In genomic region chr18:12839057-12839525, GRCh38 we compare ENCODE assay signal across 8 cellular contexts.
DNase-seq lines count a peak whose midpoint lies in the region; ATAC-seq and TF ChIP-seq lines count a peak whose summit lies in the region.

No MANE protein-coding gene starts in this region.

- H3K27ac ChIP-seq in effector memory CD4-positive, alpha-beta T cell (ENCODE audit: insufficient read depth, low read length, poor library complexity, severe bottlenecking): peak overlapping the region; percentile 35

- DNase-seq in NB4 (ENCODE audit: low read depth) (peak; percentile 60), NCI-H1417 (lab: John Stamatoyannopoulos, UW) (no peak), iPS-NIHi11 (ENCODE audit: low spot score) (no peak), NCI-H146 treated with DMSO at 0.1 percent for 48 hours (lab: John Stamatoyannopoulos, UW; ENCODE audit: unreplicated experiment) (no peak)
- DNase-seq in effector memory CD4-positive, alpha-beta T cell: no peak
- DNase-seq in stimulated activated naive CD8-positive, alpha-beta T cell treated with anti-CD3 and anti-CD28 coated beads, Interleukin-15, Interleukin-2, amounts not matched to agents 100 U/mL and 50 U/mL, for 24 hours: no peak

- peak overlapping the region; percentile 23 for H3K4me3 ChIP-seq in NB4 (ENCODE audit: low read depth, low read length)
- no peak overlapping the region for H3K4me3 ChIP-seq in effector memory CD4-positive, alpha-beta T cell (ENCODE audit: insufficient read depth, low read depth, low read length, poor library complexity, severe bottlenecking)

- peaks cover 7% of the 10 kb centered on the region for H3K36me3 ChIP-seq in effector memory CD4-positive, alpha-beta T cell (ENCODE audit: control insufficient read depth, insufficient read depth, low read length)

- ATAC-seq in GM18861 (IDR thresholded peaks at IDR 0.05; ENCODE audit: unreplicated experiment): peak; percentile 49
- ATAC-seq in HG02588 (IDR thresholded peaks at IDR 0.05; ENCODE audit: unreplicated experiment): peak; percentile 32
- peak; percentile 75 for ATAC-seq in stimulated activated naive CD8-positive, alpha-beta T cell treated with anti-CD3 and anti-CD28 coated beads, Interleukin-15, Interleukin-2, amounts not matched to agents 100 U/mL and 50 U/mL, for 24 hours

- peaks cover 22% of the 10 kb centered on the region for H3K4me1 ChIP-seq in effector memory CD4-positive, alpha-beta T cell (ENCODE audit: control insufficient read depth, insufficient read depth, low read length, poor library complexity, severe bottlenecking)

- TF ChIP-seq POLR2A in NB4 (IDR thresholded peaks at IDR 0.05; ENCODE audit: extremely low read depth, insufficient read length): no peak

- no peaks in the 10 kb centered on the region for H3K9me3 ChIP-seq in effector memory CD4-positive, alpha-beta T cell (ENCODE audit: control insufficient read depth, low read length)

- TF ChIP-seq CTCF in NB4 (IDR thresholded peaks at IDR 0.05; ENCODE audit: low read depth, low read length): no peak

- no peaks in the 10 kb centered on the region for H3K27me3 ChIP-seq in effector memory CD4-positive, alpha-beta T cell (replicated peaks; ENCODE audit: control insufficient read depth, insufficient read depth, low read length, poor library complexity, severe bottlenecking)
